Comparison of ENCODE assay signal across 9 cellular contexts in the genomic region with DNA sequence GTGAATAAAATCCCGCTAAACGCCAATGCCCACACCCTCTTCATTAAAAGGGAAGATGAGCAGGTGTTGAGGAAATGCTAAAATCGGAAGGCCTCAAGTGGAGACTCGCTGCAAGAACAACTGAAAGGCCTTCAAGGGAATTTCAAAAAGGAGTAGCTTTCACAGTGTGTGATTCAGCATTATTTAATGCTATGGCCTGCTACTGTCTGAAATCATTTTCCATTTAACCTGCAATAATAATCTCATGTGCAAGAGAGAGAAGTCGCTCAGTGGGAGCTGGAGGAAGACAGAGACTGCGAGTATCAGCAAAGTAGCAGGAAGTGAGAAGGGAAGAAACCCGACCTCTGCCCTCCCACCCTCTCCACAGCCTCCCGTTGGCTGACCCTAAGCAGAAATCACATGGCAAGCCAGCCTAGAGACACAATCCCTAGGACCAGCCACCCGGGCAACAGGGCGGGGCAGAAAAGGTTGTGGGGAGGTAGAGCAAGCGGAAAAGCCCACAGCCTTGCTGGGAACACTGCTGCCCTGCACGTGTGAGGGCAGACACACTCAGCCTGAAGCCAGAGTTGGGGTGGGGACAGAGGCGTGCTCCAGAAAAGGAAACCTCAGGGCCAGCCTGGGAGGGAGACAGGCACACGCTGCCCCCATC. TPM values are rescaled to one million over a fixed set of nuclear protein-coding genes. Genes with fewer than 3 reads are reported as not detected.
DNase-seq lines count a peak whose midpoint lies in the region; ATAC-seq, FAIRE-seq and TF ChIP-seq lines count a peak whose summit lies in the region.
"Had no signal": no experiment of that assay in that cellular context is flagged by ENCODE, and none has a peak within 500 bp of the region (broad histone marks: within the 10 kb centered on the region; RNA-seq: fewer than 3 reads in every experiment).

No MANE protein-coding gene starts in this region.

- no peaks in the 10 kb centered on the region for H3K36me3 Mint-ChIP-seq in HFFc6 (ENCODE audit: low read depth)
- no peaks in the 10 kb centered on the region for H3K36me3 Mint-ChIP-seq in activated CD4-positive, alpha-beta memory T cell treated with anti-CD3 and anti-CD28 coated beads, Interleukin-2, amount 10 ng/mL, durations not matched to agents 7 days and 5 days (ENCODE audit: low read depth)
- peaks cover 4% of the 10 kb centered on the region for H3K36me3 Mint-ChIP-seq in activated T-helper 2 cell treated with anti-CD3 and anti-CD28 coated beads, Interferon-gamma antibody, Interleukin-2, Interleukin-4, amounts not matched to agents 10 μg/mL and 5 μg/mL and 100 μg/mL, durations not matched to agents 14 hours and 24 hours and 36 hours (ENCODE audit: low read depth)

- H3K27ac ChIP-seq in small intestine (ENCODE audit: low read depth in 1 of 2, low read length in 1 of 2), result no peak overlapping the region

- H3K27me3 ChIP-seq in small intestine (ENCODE audit: control insufficient read depth in 2 of 2, insufficient read depth in 2 of 2, low read length in 2 of 2), result no peaks in the 10 kb centered on the region

- no peak overlapping the region for H3K4me3 Mint-ChIP-seq in HFFc6
- H3K4me3 Mint-ChIP-seq in activated CD4-positive, alpha-beta memory T cell treated with anti-CD3 and anti-CD28 coated beads, Interleukin-2, amount 10 ng/mL, durations not matched to agents 7 days and 5 days, result no peak overlapping the region
- no peak overlapping the region for H3K4me3 Mint-ChIP-seq in activated T-helper 2 cell treated with anti-CD3 and anti-CD28 coated beads, Interferon-gamma antibody, Interleukin-2, Interleukin-4, amounts not matched to agents 10 μg/mL and 5 μg/mL and 100 μg/mL, durations not matched to agents 14 hours and 24 hours and 36 hours (ENCODE audit: low read depth)

- TF ChIP-seq CTCF in HFFc6 (IDR thresholded peaks at IDR 0.05), result peak; percentile 29

- WGBS in small intestine, 3 donors, result 61 to 73% (median 69%) methylated on average over 14 of the region's 14 CpGs

- H3K4me3 ChIP-seq in small intestine (ENCODE audit: low read depth in 1 of 2, low read length in 2 of 2), result no peak overlapping the region

- no peak for FAIRE-seq in small intestine (lab: Jason Lieb, UNC)

- peaks cover 14% of the 10 kb centered on the region for H3K27me3 Mint-ChIP-seq in HFFc6 (ENCODE audit: insufficient read depth)
- peaks cover 9% of the 10 kb centered on the region for H3K27me3 Mint-ChIP-seq in activated CD4-positive, alpha-beta memory T cell treated with anti-CD3 and anti-CD28 coated beads, Interleukin-2, amount 10 ng/mL, durations not matched to agents 7 days and 5 days
- H3K27me3 Mint-ChIP-seq in activated T-helper 2 cell treated with anti-CD3 and anti-CD28 coated beads, Interferon-gamma antibody, Interleukin-2, Interleukin-4, amounts not matched to agents 10 μg/mL and 5 μg/mL and 100 μg/mL, durations not matched to agents 14 hours and 24 hours and 36 hours (ENCODE audit: low read depth), result peaks cover 8% of the 10 kb centered on the region

- intact Hi-C loops in left cardiac atrium (cut with DNase I), result loop anchor here in 1 of 2 donors (2.0 kb wide), 1 partner anchor 355 kb away; no protein-coding TSS in a partner anchor
- intact Hi-C loops in sciatic nerve (cut with DNase I), result loop anchor here (10.0 kb wide), 1 partner anchor 119 kb away; no protein-coding TSS in a partner anchor
- intact Hi-C loops in activated T-helper 2 cell treated with anti-CD3 and anti-CD28 coated beads, Interferon-gamma antibody, Interleukin-2, Interleukin-4, amounts not matched to agents 10 μg/mL and 5 μg/mL and 100 μg/mL, durations not matched to agents 14 hours and 24 hours and 36 hours (cut with micrococcal nuclease), result no loop called here

- H3K36me3 ChIP-seq in small intestine (ENCODE audit: control insufficient read depth in 2 of 2, insufficient read depth in 2 of 2, low read length in 2 of 2), result peaks cover 3 to 5% of the 10 kb centered on the region in 2 donors

- peak overlapping the region; percentile 63 for H3K27ac Mint-ChIP-seq in HFFc6
- peak overlapping the region; percentile 47 for H3K27ac Mint-ChIP-seq in activated CD4-positive, alpha-beta memory T cell treated with anti-CD3 and anti-CD28 coated beads, Interleukin-2, amount 10 ng/mL, durations not matched to agents 7 days and 5 days
- no peak overlapping the region for H3K27ac Mint-ChIP-seq in activated T-helper 2 cell treated with anti-CD3 and anti-CD28 coated beads, Interferon-gamma antibody, Interleukin-2, Interleukin-4, amounts not matched to agents 10 μg/mL and 5 μg/mL and 100 μg/mL, durations not matched to agents 14 hours and 24 hours and 36 hours

- DNase-seq in HFFc6 (peak; percentile 17), left cardiac atrium (peak; percentile 70), sciatic nerve (ENCODE audit: low spot score) (no peak), small intestine (no peak)
- DNase-seq in activated CD4-positive, alpha-beta memory T cell treated with anti-CD3 and anti-CD28 coated beads, Interleukin-2, amount 10 ng/mL, durations not matched to agents 7 days and 5 days, result no peak
- DNase-seq in activated T-helper 2 cell treated with anti-CD3 and anti-CD28 coated beads, Interferon-gamma antibody, Interleukin-2, Interleukin-4, amounts not matched to agents 10 μg/mL and 5 μg/mL and 100 μg/mL, durations not matched to agents 14 hours and 24 hours and 36 hours (ENCODE audit: low spot score), result no peak
- DNase-seq: activated effector memory CD4-positive, alpha-beta T cell treated with Interleukin-2 at 50 U/mL for 16 hours; NCI-H146 had no signal

- no peaks in the 10 kb centered on the region for H3K4me1 ChIP-seq in small intestine (ENCODE audit: control insufficient read depth in 2 of 2, insufficient read depth in 1 of 2, low read depth in 1 of 2, low read length in 1 of 2)

- H3K9me3 Mint-ChIP-seq in HFFc6, result no peaks in the 10 kb centered on the region
- no peaks in the 10 kb centered on the region for H3K9me3 Mint-ChIP-seq in activated CD4-positive, alpha-beta memory T cell treated with anti-CD3 and anti-CD28 coated beads, Interleukin-2, amount 10 ng/mL, durations not matched to agents 7 days and 5 days
- H3K9me3 Mint-ChIP-seq in activated T-helper 2 cell treated with anti-CD3 and anti-CD28 coated beads, Interferon-gamma antibody, Interleukin-2, Interleukin-4, amounts not matched to agents 10 μg/mL and 5 μg/mL and 100 μg/mL, durations not matched to agents 14 hours and 24 hours and 36 hours, result no peaks in the 10 kb centered on the region

- H3K9me3 ChIP-seq in small intestine (ENCODE audit: control insufficient read depth, low read depth), result no peaks in the 10 kb centered on the region

- ATAC-seq in left cardiac atrium, result peak in 1 of 2 donors; percentile 74
- peak; percentile 87 for ATAC-seq in sciatic nerve
- no peak for ATAC-seq in HG03521 (IDR thresholded peaks at IDR 0.05; ENCODE audit: unreplicated experiment)

- POLR2A ChIA-PET in activated CD4-positive, alpha-beta memory T cell treated with anti-CD3 and anti-CD28 coated beads, Interleukin-2, amount 10 ng/mL, durations not matched to agents 7 days and 5 days (lab: Charles Lee), result no interaction called here

- H3K4me1 Mint-ChIP-seq in HFFc6 (ENCODE audit: low read depth), result peaks cover 18% of the 10 kb centered on the region
- H3K4me1 Mint-ChIP-seq in activated CD4-positive, alpha-beta memory T cell treated with anti-CD3 and anti-CD28 coated beads, Interleukin-2, amount 10 ng/mL, durations not matched to agents 7 days and 5 days, result peaks cover 20% of the 10 kb centered on the region
- peaks cover 11% of the 10 kb centered on the region for H3K4me1 Mint-ChIP-seq in activated T-helper 2 cell treated with anti-CD3 and anti-CD28 coated beads, Interferon-gamma antibody, Interleukin-2, Interleukin-4, amounts not matched to agents 10 μg/mL and 5 μg/mL and 100 μg/mL, durations not matched to agents 14 hours and 24 hours and 36 hours (ENCODE audit: low read depth)

- CTCF ChIA-PET in activated CD4-positive, alpha-beta memory T cell treated with anti-CD3 and anti-CD28 coated beads, Interleukin-2, amount 10 ng/mL, durations not matched to agents 7 days and 5 days (lab: Charles Lee), result interaction anchor here (1.3 to 2.0 kb wide), 2 partner anchors 28 to 107 kb away, joined by 4 read pairs; no protein-coding TSS in a partner anchor

RNA-seq across cellular contexts. Expression of gene CTSL, which starts 39.9 kb away (rescaled TPM):
- 100 to 1,000 TPM; 189 to 232 (median 210) TPM for total RNA-seq in HFFc6 (2021; fragmentation: NEBNext Ultra II Directional; extraction: Animal tissue kit (Norgen Biotek cat#: 25700))
- 10 to 100 TPM; 12.1 to 12.9 TPM for total RNA-seq in activated CD4-positive, alpha-beta memory T cell treated with anti-CD3 and anti-CD28 coated beads, Interleukin-2, amount 10 ng/mL, durations not matched to agents 7 days and 5 days
- total RNA-seq in left cardiac atrium, result 100 to 1,000 TPM; 162 to 165 TPM
- 162 TPM for total RNA-seq in sciatic nerve
- total RNA-seq in activated T-helper 2 cell treated with anti-CD3 and anti-CD28 coated beads, Interferon-gamma antibody, Interleukin-2, Interleukin-4, amounts not matched to agents 10 μg/mL and 5 μg/mL and 100 μg/mL, durations not matched to agents 14 hours and 24 hours and 36 hours, result 13.4 and 14.1 TPM in 2 replicates
- 10 to 100 TPM; 21.0 to 90.7 (median 23.5) TPM for polyA plus RNA-seq in small intestine

Comparison
In these comparisons a context has a peak if more than half of its experiments do, and no peak if none do; other contexts are left out.
1. DNase-seq: peak in HFFc6 (single experiment) and left cardiac atrium (single experiment); none in activated CD4-positive, alpha-beta memory T cell treated with anti-CD3 and anti-CD28 coated beads, Interleukin-2, amount 10 ng/mL, durations not matched to agents 7 days and 5 days (single experiment), sciatic nerve (single experiment), activated T-helper 2 cell treated with anti-CD3 and anti-CD28 coated beads, Interferon-gamma antibody, Interleukin-2, Interleukin-4, amounts not matched to agents 10 μg/mL and 5 μg/mL and 100 μg/mL, durations not matched to agents 14 hours and 24 hours and 36 hours (single experiment) and small intestine (single experiment).
2. RNA of gene CTSL, which starts 39.9 kb away (total RNA-seq): 189 to 232 TPM in HFFc6, 162 to 165 TPM in left cardiac atrium and 162 TPM in sciatic nerve (single experiment); 13.4 to 14.1 TPM in activated T-helper 2 cell treated with anti-CD3 and anti-CD28 coated beads, Interferon-gamma antibody, Interleukin-2, Interleukin-4, amounts not matched to agents 10 μg/mL and 5 μg/mL and 100 μg/mL, durations not matched to agents 14 hours and 24 hours and 36 hours and 12.1 to 12.9 TPM in activated CD4-positive, alpha-beta memory T cell treated with anti-CD3 and anti-CD28 coated beads, Interleukin-2, amount 10 ng/mL, durations not matched to agents 7 days and 5 days; every median in the first group is over 10 times any median in the second.